In the genomic region with DNA sequence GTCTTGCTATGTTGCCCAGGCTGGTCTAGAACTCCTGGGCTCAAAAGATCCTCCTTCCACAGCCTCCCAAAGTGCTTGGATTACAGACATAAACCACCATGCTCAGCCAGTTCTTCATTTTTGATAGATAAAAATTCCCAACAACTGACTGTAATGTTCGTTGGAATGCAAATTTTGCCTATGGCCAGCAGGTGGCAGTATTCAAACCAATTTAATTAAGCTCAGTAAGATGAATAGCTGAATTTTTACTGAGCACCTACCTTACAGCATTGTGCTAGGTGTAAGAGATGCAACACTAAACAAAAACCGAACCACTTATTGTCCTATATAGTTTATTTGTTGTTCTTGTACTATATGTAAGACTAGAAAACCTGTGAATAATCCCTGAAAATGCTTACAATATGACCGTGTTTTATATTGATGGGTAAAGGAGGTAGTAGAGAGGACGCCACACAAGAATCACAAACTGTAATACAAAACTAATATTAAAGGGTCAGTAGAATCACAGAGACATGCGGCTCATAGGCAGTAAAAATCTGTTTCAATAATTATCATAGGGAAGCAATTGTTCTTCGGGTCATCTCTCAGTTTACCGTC, we compare ENCODE assay signal across 8 cellular contexts. TPM values are rescaled to one million over a fixed set of nuclear protein-coding genes. Genes with fewer than 3 reads are reported as not detected.
DNase-seq lines count a peak whose midpoint lies in the region; ATAC-seq and TF ChIP-seq lines count a peak whose summit lies in the region.

No MANE protein-coding gene starts in this region.

- no peak overlapping the region for H3K4me3 ChIP-seq in DND-41 (ENCODE audit: low read depth in 1 of 2, low read length in 2 of 2)
- no peak overlapping the region for H3K4me3 ChIP-seq in transverse colon

- no peak overlapping the region for H3K27ac Mint-ChIP-seq in MCF 10A (ENCODE audit: low read depth, unreplicated experiment)

- H3K4me2 ChIP-seq in DND-41 (ENCODE audit: insufficient read depth, low read length) = no peak overlapping the region

- no peaks in the 10 kb centered on the region for H3K4me1 Mint-ChIP-seq in MCF 10A (ENCODE audit: insufficient read depth, unreplicated experiment)

- POLR2A ChIA-PET in MCF 10A (lab: Yijun Ruan, JAX) = interaction anchor here (0.8 to 1.1 kb wide), 2 partner anchors 40 to 63 kb away, joined by 3 to 4 read pairs; no protein-coding TSS in a partner anchor

- no peaks in the 10 kb centered on the region for H4K20me1 ChIP-seq in DND-41 (ENCODE audit: insufficient read depth, low read length)

- no peak overlapping the region for H3K27ac ChIP-seq in 22Rv1
- no peak overlapping the region for H3K27ac ChIP-seq in DND-41 (ENCODE audit: low read length)
- H3K27ac ChIP-seq in transverse colon = no peak overlapping the region

- in situ Hi-C loops in transverse colon (cut with MboI; ENCODE audit: low pct_ligation_motif_present in 1 of 4, low pct_unique_long_range_greater_than_20kb in 1 of 4, low sequenced_read_pairs in 3 of 4) = loop anchor here in 2 of 4 donors (10.0 kb wide), 1 partner anchor 51 kb away; no protein-coding TSS in a partner anchor

- H3K4me1 ChIP-seq in DND-41 (ENCODE audit: insufficient read depth, low read length) (no peaks in the 10 kb centered on the region), transverse colon (no peaks in the 10 kb centered on the region)

- H3K9me3 ChIP-seq in DND-41 (ENCODE audit: insufficient read depth, low read length, severe bottlenecking) (no peaks in the 10 kb centered on the region), transverse colon (no peaks in the 10 kb centered on the region)

- peak; percentile 85 for TF ChIP-seq CTCF in 22Rv1 (IDR thresholded peaks at IDR 0.05)
- TF ChIP-seq CTCF in DND-41 (IDR thresholded peaks at IDR 0.05; ENCODE audit: borderline replicate concordance, extremely low read depth, low read length, poor library complexity, severe bottlenecking) = peak; percentile 90
- TF ChIP-seq CTCF in MCF 10A (IDR thresholded peaks at IDR 0.05; ENCODE audit: unreplicated experiment) = peak; percentile 64
- TF ChIP-seq CTCF in transverse colon (IDR thresholded peaks at IDR 0.05) = peak; percentile 65 to 86 (median 79)

- no TSS peak for BruUV-seq in MCF 10A (replicated peaks; lab: Mats Ljungman, UMichigan)

- no peaks in the 10 kb centered on the region for H3K9me3 Mint-ChIP-seq in MCF 10A (ENCODE audit: unreplicated experiment)

- ATAC-seq in DND-41 (ENCODE audit: insufficient read depth, low read depth) (peak; percentile 78), HG03469 (IDR thresholded peaks at IDR 0.05; ENCODE audit: unreplicated experiment) (peak; percentile 38), HG03457 (IDR thresholded peaks at IDR 0.05; ENCODE audit: unreplicated experiment) (no peak)

- H3K36me3 Mint-ChIP-seq in MCF 10A (ENCODE audit: insufficient read depth, unreplicated experiment) = no peaks in the 10 kb centered on the region

- CTCF ChIA-PET in MCF 10A (lab: Yijun Ruan, JAX) = interaction anchor here (0.6 to 7.3 kb wide), 28 partner anchors 10 to 1851 kb away, joined by 3 to 96 read pairs (median 4); partner anchors contain the start of genes SLC9A4 and TMEM182

- H3K36me3 ChIP-seq in DND-41 (ENCODE audit: insufficient read depth, low read length) (no peaks in the 10 kb centered on the region), transverse colon (no peaks in the 10 kb centered on the region)

- no peaks in the 10 kb centered on the region for H3K79me2 ChIP-seq in DND-41 (ENCODE audit: insufficient read depth, low read length)

- intact Hi-C loops in MCF 10A (cut with micrococcal nuclease) (loop anchor here (1.0 kb wide), 1 partner anchor 53 kb away; no protein-coding TSS in a partner anchor), transverse colon (cut with DNase I; ENCODE audit: low total_unique reads) (no loop called here)

- no peak overlapping the region for H3K4me3 Mint-ChIP-seq in MCF 10A (ENCODE audit: unreplicated experiment)

- H3K27me3 ChIP-seq in DND-41 (ENCODE audit: insufficient read depth, low read length, poor library complexity) (no peaks in the 10 kb centered on the region), transverse colon (no peaks in the 10 kb centered on the region)

- no peak overlapping the region for H2AFZ ChIP-seq in DND-41 (ENCODE audit: low read depth, low read length)

- 69 to 70% methylated on average over 7 of the region's 7 CpGs for WGBS in transverse colon (ENCODE audit: low coverage in 1 of 2), 2 donors

- no peaks in the 10 kb centered on the region for H3K27me3 Mint-ChIP-seq in MCF 10A (ENCODE audit: insufficient read depth, unreplicated experiment)

- no peak for TF ChIP-seq POLR2A in transverse colon (IDR thresholded peaks at IDR 0.05)

- no peak for TF ChIP-seq EP300 in transverse colon (IDR thresholded peaks at IDR 0.05; ENCODE audit: low read depth)

- DNase-seq in DND-41 (peak; percentile 32), NCI-H82 (lab: John Stamatoyannopoulos, UW) (peak; percentile 76), MCF 10A (ENCODE audit: unreplicated experiment) (peak; percentile 56), kidney glomerular epithelial cell (lab: John Stamatoyannopoulos, UW) (peak; percentile 40), transverse colon (peak; percentile 13)

- H3K9ac ChIP-seq in DND-41 (ENCODE audit: low read depth, low read length) = no peak overlapping the region

RNA-seq across cellular contexts. Expression of gene TMEM182, which starts 8.2 kb away (rescaled TPM):
- total RNA-seq in MCF 10A (2022) (5.3 and 5.7 TPM in 2 replicates), transverse colon (1 to 10 TPM in 2 of 4 donors, not detected in 2; 3.7 to 3.8 TPM)

Comparison
In these comparisons a context has a peak if more than half of its experiments do, and no peak if none do; other contexts are left out.
1. DNase-seq: peak in every context shown above with its lines; median percentile 76 in NCI-H82; 56 in MCF 10A; 40 in kidney glomerular epithelial cell; 32 in DND-41; 13 in transverse colon.